32 cellular contexts compared by ENCODE assay signal in genomic region chr2:58545300-58546280, GRCh38.
"Had no signal": no experiment of that assay in that cellular context is flagged by ENCODE, and none has a peak within 500 bp of the region (broad histone marks: within the 10 kb centered on the region; RNA-seq: fewer than 3 reads in every experiment).

No MANE protein-coding gene starts in this region.

- H3K27me3 ChIP-seq: ascending aorta, cardiac muscle cell, dorsolateral prefrontal cortex, gastrocnemius medialis, left lung, neural progenitor cell, spleen, uterus had no signal

- FAIRE-seq: islet of Langerhans, TTC549 had no signal

- H3K4me1 Mint-ChIP-seq: activated naive CD8-positive, alpha-beta T cell treated with anti-CD3 and anti-CD28 coated beads, Interleukin-2, amount 10 ng/mL, durations not matched to agents 7 days and 5 days; natural killer cell had no signal

- H2AFZ ChIP-seq: neural progenitor cell had no signal

- DNase-seq: activated CD4-positive, alpha-beta T cell treated with anti-CD3 and anti-CD28 coated beads for 48 hours; activated CD4-positive, alpha-beta T cell treated with anti-CD3 and anti-CD28 coated beads, Interleukin-2, amount 50 U/mL, for 48 hours; activated CD8-positive, alpha-beta memory T cell treated with anti-CD3 and anti-CD28 coated beads for 24 hours; activated effector memory CD4-positive, alpha-beta T cell treated with anti-CD3 and anti-CD28 coated beads, Interleukin-2, amount 50 U/mL, for 16 hours; activated naive CD4-positive, alpha-beta T cell treated with anti-CD3 and anti-CD28 coated beads for 36 hours; activated naive CD8-positive, alpha-beta T cell treated with anti-CD3 and anti-CD28 coated beads, Interleukin-2, amount 10 ng/mL, durations not matched to agents 7 days and 5 days; activated T-cell treated with anti-CD3 and anti-CD28 coated beads, Interleukin-2, amount 50 U/mL, for 1 hour; cerebellar nuclear complex; dorsolateral prefrontal cortex; effector memory CD4-positive, alpha-beta T cell; gastrocnemius medialis; glutamatergic neuron; left lung; lower lobe of right lung; mesenchymal stem cell; natural killer cell; right cardiac atrium; spleen; stimulated activated CD4-positive, alpha-beta T cell treated with anti-CD3 and anti-CD28 coated beads, Interleukin-2, amount 100 ng/mL, for 48 hours; uterus had no signal

- H3K4me1 ChIP-seq: ascending aorta, gastrocnemius medialis, left lung, lower lobe of right lung, spleen, uterus had no signal

- ATAC-seq: activated CD4-positive, CD25-positive, alpha-beta regulatory T cell treated with anti-CD3 and anti-CD28 coated beads, Interleukin-2, amount 50 U/mL, for 24 hours; gastrocnemius medialis; left lung; lower lobe of right lung; natural killer cell; right cardiac atrium had no signal

- H3K36me3 Mint-ChIP-seq: activated naive CD8-positive, alpha-beta T cell treated with anti-CD3 and anti-CD28 coated beads, Interleukin-2, amount 10 ng/mL, durations not matched to agents 7 days and 5 days; brain; natural killer cell; neural progenitor cell; type B pancreatic cell had no signal

- H3K27me3 Mint-ChIP-seq: brain; stimulated activated naive CD8-positive, alpha-beta T cell treated with anti-CD3 and anti-CD28 coated beads, Interleukin-15, Interleukin-2, amounts not matched to agents 100 ng/mL and 50 ng/mL, for 24 hours had no signal

- H3K4me3 ChIP-seq: ascending aorta, cardiac muscle cell, coronary artery, dorsolateral prefrontal cortex, gastrocnemius medialis, left lung, lower lobe of right lung, neural progenitor cell, spleen, uterus had no signal

- H3K27ac ChIP-seq: ascending aorta, cardiac muscle cell, coronary artery, dorsolateral prefrontal cortex, gastrocnemius medialis, left lung, lower lobe of right lung, neural progenitor cell, spleen, uterus, VCaP had no signal

- H3K4me2 ChIP-seq: neural progenitor cell had no signal

- H3K36me3 ChIP-seq: ascending aorta, cardiac muscle cell, gastrocnemius medialis, left lung, lower lobe of right lung, neural progenitor cell, spleen, uterus had no signal

- H3K9me3 ChIP-seq: ascending aorta, gastrocnemius medialis, left lung, lower lobe of right lung, spleen, uterus had no signal

- H3K9ac ChIP-seq: neural progenitor cell had no signal

- H3K27ac Mint-ChIP-seq: activated naive CD4-positive, alpha-beta T cell treated with anti-CD3 and anti-CD28 coated beads for 36 hours; activated naive CD8-positive, alpha-beta T cell treated with anti-CD3 and anti-CD28 coated beads, Interleukin-2, amount 10 ng/mL, durations not matched to agents 7 days and 5 days; activated T-helper 1 cell treated with anti-CD3 and anti-CD28 coated beads, Interleukin-12 subunit alpha, Interleukin-12 subunit beta, Interleukin-2, Interleukin-4 antibody, amounts not matched to agents 30 ng/mL and 10 ng/mL and 1 ng/mL, durations not matched to agents 14 hours and 24 hours and 36 hours; brain; natural killer cell; neural progenitor cell; stimulated activated naive CD8-positive, alpha-beta T cell treated with anti-CD3 and anti-CD28 coated beads, Interleukin-15, Interleukin-2, amounts not matched to agents 100 ng/mL and 50 ng/mL, for 24 hours; type B pancreatic cell had no signal

- H3K4me3 Mint-ChIP-seq: activated naive CD4-positive, alpha-beta T cell treated with anti-CD3 and anti-CD28 coated beads for 36 hours; activated naive CD8-positive, alpha-beta T cell treated with anti-CD3 and anti-CD28 coated beads, Interleukin-2, amount 10 ng/mL, durations not matched to agents 7 days and 5 days; activated T-helper 1 cell treated with anti-CD3 and anti-CD28 coated beads, Interleukin-12 subunit alpha, Interleukin-12 subunit beta, Interleukin-2, Interleukin-4 antibody, amounts not matched to agents 30 ng/mL and 10 ng/mL and 1 ng/mL, durations not matched to agents 14 hours and 24 hours and 36 hours; brain; natural killer cell; neural progenitor cell; stimulated activated naive CD8-positive, alpha-beta T cell treated with anti-CD3 and anti-CD28 coated beads, Interleukin-15, Interleukin-2, amounts not matched to agents 100 ng/mL and 50 ng/mL, for 24 hours; type B pancreatic cell had no signal
